In genomic region chr6:134295953-134296553, GRCh38 we compare ENCODE assay signal across 8 cellular contexts.
A peak's percentile ranks its signal among the peaks of the same experiment; 100 is the strongest.
DNase-seq lines count a peak whose midpoint lies in the region; ATAC-seq and TF ChIP-seq lines count a peak whose summit lies in the region.

No MANE protein-coding gene starts in this region.

- TF ChIP-seq CTCF in GM12865 (IDR thresholded peaks at IDR 0.05; ENCODE audit: insufficient read depth, low read depth, low read length, missing control alignments): no peak
- no peak for TF ChIP-seq CTCF in retinal pigment epithelial cell (conservative IDR thresholded peaks at IDR 0.05; ENCODE audit: low read depth, low read length)

- ATAC-seq in HG03354 (IDR thresholded peaks at IDR 0.05; ENCODE audit: poor library complexity, severe bottlenecking, unreplicated experiment): peak; percentile 56
- no peak for ATAC-seq in HG03025 (IDR thresholded peaks at IDR 0.05; ENCODE audit: low FRiP score, unreplicated experiment)

- H3K4me3 ChIP-seq in GM12865 (ENCODE audit: low read depth, low read length): no peak overlapping the region
- no peak overlapping the region for H3K4me3 ChIP-seq in retinal pigment epithelial cell (ENCODE audit: low read length)

- DNase-seq in GM12865 (ENCODE audit: low read depth) (peak; percentile 47), SKM-1 treated with dmso at 0.1 percent for 144 hours (lab: John Stamatoyannopoulos, UW; ENCODE audit: unreplicated experiment) (peak; percentile 98), foreskin melanocyte (peak; percentile 100), retinal pigment epithelial cell (ENCODE audit: low read depth) (peak; percentile 60), middle frontal gyrus (ENCODE audit: extremely low spot score, low spot score) (no peak), NK-92 (lab: John Stamatoyannopoulos, UW; ENCODE audit: unreplicated experiment) (no peak)

Comparison
In these comparisons a context has a peak if more than half of its experiments do, and no peak if none do; other contexts are left out.
1. DNase-seq: peak in GM12865 (single experiment), SKM-1 treated with dmso at 0.1 percent for 144 hours (single experiment), foreskin melanocyte (single experiment) and retinal pigment epithelial cell (single experiment); none in middle frontal gyrus (single experiment) and NK-92 (single experiment).